In genomic region chr4:39706334-39706733, GRCh38 we compare ENCODE assay signal across 8 cellular contexts. TPM values are rescaled to one million over a fixed set of nuclear protein-coding genes. Genes with fewer than 3 reads are reported as not detected.
A peak's percentile ranks its signal among the peaks of the same experiment; 100 is the strongest.
DNase-seq lines count a peak whose midpoint lies in the region; ATAC-seq and TF ChIP-seq lines count a peak whose summit lies in the region.

No MANE protein-coding gene starts in this region.

- H3K9me3 Mint-ChIP-seq in CD14-positive monocyte, result peaks cover 0 to 2% (median 0%) of the 10 kb centered on the region in 7 donors

- ATAC-seq in mucosa of descending colon (peak; percentile 81), HG02970 (IDR thresholded peaks at IDR 0.05; ENCODE audit: low FRiP score, unreplicated experiment) (no peak)

- no peaks in the 10 kb centered on the region for H3K9me3 ChIP-seq in mucosa of descending colon

- TF ChIP-seq CTCF in AG09319 (IDR thresholded peaks at IDR 0.05; ENCODE audit: low read depth, low read length) (no peak), choroid plexus epithelial cell (conservative IDR thresholded peaks at IDR 0.05; ENCODE audit: low read depth, low read length) (no peak), mucosa of descending colon (IDR thresholded peaks at IDR 0.05) (no peak), CD14-positive monocyte (IDR thresholded peaks at IDR 0.05) (no peak)

- intact Hi-C loops in mucosa of descending colon (cut with DNase I, micrococcal nuclease) (no loop called here), CD14-positive monocyte (cut with micrococcal nuclease) (no loop called here)

- H3K27ac Mint-ChIP-seq in CD14-positive monocyte, result peak overlapping the region in 3 of 7 donors; percentile 37 to 73 (median 61)

- H3K4me1 Mint-ChIP-seq in CD14-positive monocyte, result peaks cover 13% of the 10 kb centered on the region

- H3K36me3 Mint-ChIP-seq in CD14-positive monocyte, result peaks cover 13 to 46% of the 10 kb centered on the region in 2 donors

- no peaks in the 10 kb centered on the region for H3K36me3 ChIP-seq in mucosa of descending colon (ENCODE audit: low read depth)

- DNase-seq in AG09319 (ENCODE audit: extremely low read depth, low read depth), result peak; percentile 36
- DNase-seq in HS-27A (ENCODE audit: low read depth), result peak; percentile 83
- DNase-seq in choroid plexus epithelial cell (ENCODE audit: low read depth), result peak; percentile 55
- DNase-seq in mucosa of descending colon, result peak in 2 of 3 donors; percentile 42 to 53
- DNase-seq in cerebellum (ENCODE audit: low spot score), result no peak
- DNase-seq in NCI-H345 (lab: John Stamatoyannopoulos, UW), result no peak
- DNase-seq in CD14-positive monocyte (ENCODE audit: low spot score), result no peak

- no peaks in the 10 kb centered on the region for H3K27me3 Mint-ChIP-seq in CD14-positive monocyte (ENCODE audit: low read depth in 3 of 3)

- no peak overlapping the region for H3K4me3 Mint-ChIP-seq in CD14-positive monocyte

- H3K4me1 ChIP-seq in mucosa of descending colon (ENCODE audit: low read depth), result peaks cover 5% of the 10 kb centered on the region

- H3K4me3 ChIP-seq in choroid plexus epithelial cell (ENCODE audit: low read depth, low read length) (no peak overlapping the region), mucosa of descending colon (no peak overlapping the region)

RNA-seq across cellular contexts. Expression of gene UBE2K, which starts 8.4 kb away (rescaled TPM):
- total RNA-seq in mucosa of descending colon (10 to 100 TPM; 82.0 to 89.0 (median 86.7) TPM), cerebellum (60.8 TPM)
- 10 to 100 TPM; 50.0 to 66.8 TPM for polyA plus RNA-seq in CD14-positive monocyte

Comparison
In these comparisons a context has a peak if more than half of its experiments do, and no peak if none do; other contexts are left out.
1. DNase-seq: peak in AG09319 (single experiment), HS-27A (single experiment), choroid plexus epithelial cell (single experiment) and mucosa of descending colon (2 of 3); none in cerebellum (single experiment), NCI-H345 (single experiment) and CD14-positive monocyte (single experiment).